ENCODE assay signal across 10 cellular contexts in the genomic region with DNA sequence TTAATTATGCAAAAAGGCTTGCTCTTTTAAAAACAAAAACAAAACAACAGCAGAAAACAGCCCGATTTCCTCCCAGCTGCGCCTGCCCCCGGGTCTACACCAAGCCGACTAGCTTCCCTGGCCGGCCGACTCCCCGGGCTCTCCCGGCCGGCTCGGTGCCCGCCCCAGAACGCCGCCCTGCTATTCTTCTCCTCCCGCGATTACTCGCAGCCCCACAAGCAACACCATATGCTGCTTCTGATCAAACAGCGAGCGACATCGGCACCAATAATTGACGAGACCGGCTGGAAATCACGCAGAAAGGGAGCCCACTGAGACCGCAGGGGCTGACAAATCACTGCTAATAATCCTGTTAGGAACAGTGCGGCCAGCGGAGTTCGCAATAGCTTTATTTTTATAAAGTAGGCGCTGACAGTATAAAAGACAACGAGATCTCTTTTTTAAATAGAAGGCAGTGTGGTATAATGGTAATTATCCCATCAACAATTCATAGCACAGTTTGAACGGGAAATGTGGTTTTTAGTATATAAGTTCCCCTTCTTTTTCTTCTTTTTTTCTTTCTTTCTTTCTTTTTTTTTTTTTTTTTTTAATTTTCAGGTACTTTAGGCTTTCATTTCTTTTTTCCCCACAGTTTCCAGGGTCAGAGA. TPM values are rescaled to one million over a fixed set of nuclear protein-coding genes. Genes with fewer than 3 reads are reported as not detected.
DNase-seq lines count a peak whose midpoint lies in the region; ATAC-seq and FAIRE-seq lines count a peak whose summit lies in the region.
"Had no signal": no experiment of that assay in that cellular context is flagged by ENCODE, and none has a peak within 500 bp of the region (broad histone marks: within the 10 kb centered on the region; RNA-seq: fewer than 3 reads in every experiment).

No MANE protein-coding gene starts in this region.

- H3K27ac Mint-ChIP-seq in activated CD4-positive, alpha-beta T cell treated with anti-CD3 and anti-CD28 coated beads, Interleukin-2, amount 10 ng/mL, durations not matched to agents 7 days and 5 days, result no peak overlapping the region
- H3K27ac Mint-ChIP-seq: activated T-helper 17 cell treated with anti-CD3 and anti-CD28 coated beads, Interleukin-2, amount 50 U/mL, for 72 hours had no signal

- CTCF ChIA-PET in activated CD4-positive, alpha-beta T cell treated with anti-CD3 and anti-CD28 coated beads, Interleukin-2, amount 10 ng/mL, durations not matched to agents 7 days and 5 days (lab: Charles Lee), result interaction anchor here (0.6 to 1.2 kb wide), 3 partner anchors 10 to 27 kb away, joined by 3 read pairs; no protein-coding TSS in a partner anchor

- ATAC-seq in HG03175 (IDR thresholded peaks at IDR 0.05; ENCODE audit: unreplicated experiment), result no peak
- ATAC-seq: activated T-helper 17 cell treated with anti-CD3 and anti-CD28 coated beads, Interleukin-2, amount 50 U/mL, for 72 hours had no signal

- no peak for FAIRE-seq in RCC 7860 (lab: Jason Lieb, UNC)

- H3K9me3 Mint-ChIP-seq in activated CD4-positive, alpha-beta T cell treated with anti-CD3 and anti-CD28 coated beads, Interleukin-2, amount 10 ng/mL, durations not matched to agents 7 days and 5 days, result peaks cover 6% of the 10 kb centered on the region
- H3K9me3 Mint-ChIP-seq: activated T-helper 17 cell treated with anti-CD3 and anti-CD28 coated beads, Interleukin-2, amount 50 U/mL, for 72 hours had no signal

- H3K36me3 Mint-ChIP-seq in activated CD4-positive, alpha-beta T cell treated with anti-CD3 and anti-CD28 coated beads, Interleukin-2, amount 10 ng/mL, durations not matched to agents 7 days and 5 days (ENCODE audit: low read depth), result peaks cover 13% of the 10 kb centered on the region

- H3K4me1 Mint-ChIP-seq in activated CD4-positive, alpha-beta T cell treated with anti-CD3 and anti-CD28 coated beads, Interleukin-2, amount 10 ng/mL, durations not matched to agents 7 days and 5 days, result peaks cover 16% of the 10 kb centered on the region
- H3K4me1 Mint-ChIP-seq: activated T-helper 17 cell treated with anti-CD3 and anti-CD28 coated beads, Interleukin-2, amount 50 U/mL, for 72 hours had no signal

- POLR2A ChIA-PET in activated CD4-positive, alpha-beta T cell treated with anti-CD3 and anti-CD28 coated beads, Interleukin-2, amount 10 ng/mL, durations not matched to agents 7 days and 5 days (lab: Charles Lee), result no interaction called here

- peaks cover 83% of the 10 kb centered on the region for H3K27me3 Mint-ChIP-seq in activated CD4-positive, alpha-beta T cell treated with anti-CD3 and anti-CD28 coated beads, Interleukin-2, amount 10 ng/mL, durations not matched to agents 7 days and 5 days

- DNase-seq in AG20443 (ENCODE audit: low spot score) (peak; percentile 83), HT1080 (ENCODE audit: low read depth) (peak; percentile 49), RCC 7860 (ENCODE audit: low spot score) (peak; percentile 44), islet precursor cell (peak; percentile 72), iPS-NIHi11 (ENCODE audit: low spot score) (no peak), NOMO-1 treated with dmso at 0.1 percent for 144 hours (lab: John Stamatoyannopoulos, UW; ENCODE audit: unreplicated experiment) (no peak)
- DNase-seq in activated CD4-positive, alpha-beta T cell treated with anti-CD3 and anti-CD28 coated beads, Interleukin-2, amount 10 ng/mL, durations not matched to agents 7 days and 5 days, result no peak
- DNase-seq: Peyer's patch had no signal

- H3K4me3 Mint-ChIP-seq in activated CD4-positive, alpha-beta T cell treated with anti-CD3 and anti-CD28 coated beads, Interleukin-2, amount 10 ng/mL, durations not matched to agents 7 days and 5 days, result no peak overlapping the region
- H3K4me3 Mint-ChIP-seq: activated T-helper 17 cell treated with anti-CD3 and anti-CD28 coated beads, Interleukin-2, amount 50 U/mL, for 72 hours had no signal

RNA-seq across cellular contexts. Expression of a gene that starts 3.3 kb away (rescaled TPM):
- total RNA-seq in HT1080 (2014; rRNA removed; shearing (Covaris generic)), result not detected in 2 replicates
- polyA plus RNA-seq in HT1080 (2015; cell fraction: cytosol; rRNA removed), result not detected in 2 replicates
- not detected in 2 replicates for polyA plus RNA-seq in HT1080 (2015; cell fraction: nucleus; rRNA removed)
- total RNA-seq in activated CD4-positive, alpha-beta T cell treated with anti-CD3 and anti-CD28 coated beads, Interleukin-2, amount 10 ng/mL, durations not matched to agents 7 days and 5 days, result not detected
- total RNA-seq: activated T-helper 17 cell treated with anti-CD3 and anti-CD28 coated beads, Interleukin-2, amount 50 U/mL, for 72 hours had no signal

Comparison
In these comparisons a context has a peak if more than half of its experiments do, and no peak if none do; other contexts are left out.
1. DNase-seq: peak in AG20443 (single experiment), HT1080 (single experiment), RCC 7860 (single experiment) and islet precursor cell (single experiment); none in activated CD4-positive, alpha-beta T cell treated with anti-CD3 and anti-CD28 coated beads, Interleukin-2, amount 10 ng/mL, durations not matched to agents 7 days and 5 days (single experiment), iPS-NIHi11 (single experiment) and NOMO-1 treated with dmso at 0.1 percent for 144 hours (single experiment).